1 cellular context compared by ENCODE assay signal in the genomic region with DNA sequence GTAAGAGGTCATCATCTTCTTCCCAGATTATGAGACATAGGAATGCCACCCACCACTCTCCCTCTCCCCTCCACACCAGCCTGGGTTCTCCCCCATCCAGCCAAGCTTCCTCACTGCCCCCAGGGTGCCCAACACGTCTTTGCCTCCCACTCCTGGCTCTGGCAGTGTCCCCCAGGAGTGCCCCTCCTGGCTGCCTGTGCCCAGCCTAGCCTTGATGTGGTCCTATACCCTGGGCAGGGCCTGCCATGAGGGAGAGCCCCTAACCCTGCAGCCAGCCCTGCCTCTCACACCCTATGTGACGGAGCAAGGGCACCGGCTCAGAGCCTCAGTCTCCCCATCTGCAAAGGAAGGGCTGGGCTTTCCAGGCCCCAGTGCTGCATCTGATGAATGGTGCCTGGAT. TPM values are rescaled to one million over a fixed set of nuclear protein-coding genes. Genes with fewer than 3 reads are reported as not detected.
"Had no signal": no experiment of that assay in that cellular context is flagged by ENCODE, and none has a peak within 500 bp of the region (broad histone marks: within the 10 kb centered on the region; RNA-seq: fewer than 3 reads in every experiment).

No MANE protein-coding gene starts in this region.

RNA-seq across cellular contexts. Expression of a gene that starts 33.8 kb away (rescaled TPM):
- total RNA-seq: HT-29 had no signal
